In genomic region chr7:115634633-115635032, GRCh38 we compare ENCODE assay signal across 16 cellular contexts.
A peak's percentile ranks its signal among the peaks of the same experiment; 100 is the strongest.
DNase-seq lines count a peak whose midpoint lies in the region; ATAC-seq, FAIRE-seq and TF ChIP-seq lines count a peak whose summit lies in the region.
"Had no signal": no experiment of that assay in that cellular context is flagged by ENCODE, and none has a peak within 500 bp of the region (broad histone marks: within the 10 kb centered on the region; RNA-seq: fewer than 3 reads in every experiment).

No MANE protein-coding gene starts in this region.

- H3K4me1 ChIP-seq in A549: peaks cover 14% of the 10 kb centered on the region
- H3K4me1 ChIP-seq in endothelial cell of umbilical vein (ENCODE audit: control insufficient read depth, extremely low read depth, insufficient read depth, low read length): peaks cover 6% of the 10 kb centered on the region

- peak overlapping the region; percentile 38 for H2AFZ ChIP-seq in endothelial cell of umbilical vein (ENCODE audit: low read depth, low read length)

- TF ChIP-seq EP300 in A549 (IDR thresholded peaks at IDR 0.05): no peak

- TF ChIP-seq POLR2A in A549 (IDR thresholded peaks at IDR 0.05; ENCODE audit: low read length) (no peak), endothelial cell of umbilical vein (IDR thresholded peaks at IDR 0.05; ENCODE audit: low read depth, low read length) (no peak)

- CTCF ChIA-PET in A549 (lab: Yijun Ruan, JAX): no interaction called here
- CTCF ChIA-PET in endothelial cell of umbilical vein (lab: Charles Lee): interaction anchor here (1.2 kb wide), 1 partner anchor 38 kb away, joined by 3 read pairs; no protein-coding TSS in a partner anchor

- intact Hi-C loops in endothelial cell of umbilical vein (cut with micrococcal nuclease): no loop called here

- no peaks in the 10 kb centered on the region for H3K27me3 ChIP-seq in endothelial cell of umbilical vein (ENCODE audit: control insufficient read depth in 2 of 2, insufficient read depth in 2 of 2, low read length in 2 of 2)

- H3K36me3 ChIP-seq in endothelial cell of umbilical vein (ENCODE audit: control insufficient read depth in 2 of 2, extremely low read depth in 1 of 2, insufficient read depth in 2 of 2, low read length in 2 of 2): no peaks in the 10 kb centered on the region

- TF ChIP-seq RAD21 in A549 (conservative IDR thresholded peaks at IDR 0.05 in 1 of 2, IDR thresholded peaks at IDR 0.05 in 1 of 2): no peak

- peak overlapping the region; percentile 45 for H3K4me2 ChIP-seq in A549
- H3K4me2 ChIP-seq in endothelial cell of umbilical vein (ENCODE audit: insufficient read depth, low read length): no peak overlapping the region

- FAIRE-seq in A549 (lab: Jason Lieb, UNC) (peak; percentile 43), endothelial cell of umbilical vein (lab: Jason Lieb, UNC) (peak; percentile 18)
- FAIRE-seq: keratinocyte, TTC549 had no signal

- no peak overlapping the region for H3K4me3 ChIP-seq in A549
- H3K4me3 ChIP-seq in endothelial cell of umbilical vein (replicated peaks in 1 of 3; ENCODE audit: insufficient read depth in 1 of 3, low read depth in 1 of 3, low read length in 3 of 3): no peak overlapping the region

- H3K79me2 ChIP-seq in endothelial cell of umbilical vein (ENCODE audit: control insufficient read depth, insufficient read depth, low read length): no peaks in the 10 kb centered on the region

- H3K9me1 ChIP-seq in endothelial cell of umbilical vein (replicated peaks; ENCODE audit: control insufficient read depth, extremely low read depth, insufficient read depth, low read length): no peaks in the 10 kb centered on the region

- H3K27ac ChIP-seq in A549 (no peak overlapping the region), endothelial cell of umbilical vein (ENCODE audit: insufficient read depth, low read depth, low read length) (no peak overlapping the region)

- H3K9me3 ChIP-seq in A549: no peaks in the 10 kb centered on the region
- H3K9me3 ChIP-seq in endothelial cell of umbilical vein (replicated peaks; ENCODE audit: control insufficient read depth, insufficient read depth, low read length): no peaks in the 10 kb centered on the region

- no peaks in the 10 kb centered on the region for H4K20me1 ChIP-seq in endothelial cell of umbilical vein (replicated peaks; ENCODE audit: control insufficient read depth, extremely low read depth, insufficient read depth, low read length)

- no TSS peak for BruUV-seq in endothelial cell of umbilical vein (replicated peaks; lab: Mats Ljungman, UMichigan)

- WGBS in A549 (ENCODE audit: missing lambda C conversion rate): 1% methylated on average over 4 of the region's 4 CpGs

- ATAC-seq in A549: peak; percentile 32 to 71; a peak in 3 of 6 replicates
- no peak for ATAC-seq in HG02759 (IDR thresholded peaks at IDR 0.05; ENCODE audit: unreplicated experiment)
- ATAC-seq: activated T-cell treated with anti-CD3 and anti-CD28 coated beads, Interleukin-2, amount 50 U/mL, for 72 hours; SK-N-SH treated with all-trans-retinoic acid at 6 μM for 48 hours; stimulated activated memory B cell treated with anti-CD40 and anti-IgM and Interleukin-4, amounts not matched to agents 10 μg/mL and 1 μg/mL and 100 μg/mL, for 72 hours had no signal

- no peak overlapping the region for H3K9ac ChIP-seq in endothelial cell of umbilical vein (replicated peaks; ENCODE audit: extremely low read depth, insufficient read depth, low read length)

- dilution Hi-C loops in endothelial cell of umbilical vein (cut with MboI; ENCODE audit: extremely low pct_ligation_motif_present, low sequenced_read_pairs): no loop called here

- no peak for TF ChIP-seq CTCF in A549 (IDR thresholded peaks at IDR 0.05)
- no peak for TF ChIP-seq CTCF in endothelial cell of umbilical vein (IDR thresholded peaks at IDR 0.05; ENCODE audit: extremely low read depth in 1 of 2, insufficient read depth in 1 of 2, low read depth in 1 of 2, low read length in 2 of 2)

- DNase-seq in A549 (ENCODE audit: low read depth in 1 of 2, low spot score in 1 of 2) (peak; percentile 2 to 59), HCEC 1CT (peak; percentile 42), NCI-H460 (ENCODE audit: extremely low read depth, low read depth) (peak; percentile 57), endothelial cell of umbilical vein (ENCODE audit: low read depth, low spot score) (peak; percentile 44), OCI-M2 (lab: John Stamatoyannopoulos, UW; ENCODE audit: unreplicated experiment) (no peak), NCI-H2171 (lab: John Stamatoyannopoulos, UW) (no peak), ureter (ENCODE audit: low spot score) (no peak)
- DNase-seq: activated CD4-positive, alpha-beta memory T cell treated with anti-CD3 and anti-CD28 coated beads for 36 hours; activated T-cell treated with anti-CD3 and anti-CD28 coated beads, Interleukin-2, amount 50 U/mL, for 72 hours; head of caudate nucleus; occipital lobe had no signal

- POLR2A ChIA-PET in A549 (lab: Yijun Ruan, JAX): no interaction called here
- POLR2A ChIA-PET in endothelial cell of umbilical vein (lab: Charles Lee): no interaction called here

TF ChIP-seq in A549, 52 proteins besides CTCF, POLR2A, EP300 and RAD21:
- 0 out of 4 replicates have a peak, but pooled peaks have one; percentile 5 to 9 for TF ChIP-seq CEBPB (IDR thresholded peaks at IDR 0.05)
- TF ChIP-seq GATA3 (IDR thresholded peaks at IDR 0.05; ENCODE audit: borderline replicate concordance): peak; percentile 73
- no peak for TF ChIP-seq ZNF302 (CRISPR knock-in tag; IDR thresholded peaks at IDR 0.05)
- TF ChIP-seq ZFP36 (IDR thresholded peaks at IDR 0.05; ENCODE audit: borderline replicate concordance, partially characterized antibody): peak; percentile 3
- TF ChIP-seq FOSL2 (IDR thresholded peaks at IDR 0.05): 0 out of 2 replicates have a peak, but pooled peaks have one; percentile 13
- peak; percentile 82 for TF ChIP-seq FOSL2 (CRISPR knock-in tag; IDR thresholded peaks at IDR 0.05)
- TF ChIP-seq HEYL (CRISPR knock-in tag; IDR thresholded peaks at IDR 0.05): no peak
- TF ChIP-seq JUNB (IDR thresholded peaks at IDR 0.05): peak; percentile 55; the same call in 1 of the 2 replicates

TF ChIP-seq in endothelial cell of umbilical vein, 7 proteins besides CTCF, POLR2A, EP300 and RAD21:
- TF ChIP-seq MAX (IDR thresholded peaks at IDR 0.05; ENCODE audit: insufficient read depth, insufficient read length): no peak
- TF ChIP-seq GATA2 (IDR thresholded peaks at IDR 0.05; ENCODE audit: insufficient read depth, insufficient read length, low read depth, low read length): no peak
- TF ChIP-seq JUN (IDR thresholded peaks at IDR 0.05; ENCODE audit: borderline replicate concordance, insufficient read depth, insufficient read length, low read depth): no peak
- no peak for TF ChIP-seq POLR2AphosphoS5 (IDR thresholded peaks at IDR 0.05; ENCODE audit: insufficient read depth, low read depth, low read length)
- no peak for TF ChIP-seq MYC (IDR thresholded peaks at IDR 0.05; ENCODE audit: low read depth, low read length)
- no peak for TF ChIP-seq EZH2 (IDR thresholded peaks at IDR 0.05; ENCODE audit: borderline replicate concordance, low read depth, low read length, severe bottlenecking)

Comparison
In these comparisons a context has a peak if more than half of its experiments do, and no peak if none do; other contexts are left out.
1. DNase-seq: peak in A549 (2 of 2), HCEC 1CT (single experiment), NCI-H460 (single experiment) and endothelial cell of umbilical vein (single experiment); none in OCI-M2 (single experiment), NCI-H2171 (single experiment) and ureter (single experiment).